In genomic region chr5:160270704-160271103, GRCh38 we compare ENCODE assay signal across 17 cellular contexts. TPM values are rescaled to one million over a fixed set of nuclear protein-coding genes. Genes with fewer than 3 reads are reported as not detected.
DNase-seq lines count a peak whose midpoint lies in the region; ATAC-seq and TF ChIP-seq lines count a peak whose summit lies in the region.
"Had no signal": no experiment of that assay in that cellular context is flagged by ENCODE, and none has a peak within 500 bp of the region (broad histone marks: within the 10 kb centered on the region; RNA-seq: fewer than 3 reads in every experiment).

No MANE protein-coding gene starts in this region.

- H3K27ac Mint-ChIP-seq in natural killer cell (peak overlapping the region; percentile 80 to 87), nephron progenitor cell (peak overlapping the region; percentile 99)
- peak overlapping the region in 1 of 2 donors; percentile 83 for H3K27ac Mint-ChIP-seq in natural killer cell treated with Interleukin-12 subunit alpha and Interleukin-12 subunit beta and Interleukin-15 and Interleukin-18, amount 100 ng/mL, for 72 hours
- no peak overlapping the region for H3K27ac Mint-ChIP-seq in activated naive CD4-positive, alpha-beta T cell treated with anti-CD3 and anti-CD28 coated beads for 36 hours
- no peak overlapping the region for H3K27ac Mint-ChIP-seq in activated T-cell treated with anti-CD3 and anti-CD28 coated beads, Interleukin-2, amount 50 U/mL, for 72 hours

- H3K9me3 Mint-ChIP-seq in natural killer cell (no peaks in the 10 kb centered on the region), nephron progenitor cell (no peaks in the 10 kb centered on the region)
- H3K9me3 Mint-ChIP-seq in natural killer cell treated with Interleukin-12 subunit alpha and Interleukin-12 subunit beta and Interleukin-15 and Interleukin-18, amount 100 ng/mL, for 72 hours = no peaks in the 10 kb centered on the region
- no peaks in the 10 kb centered on the region for H3K9me3 Mint-ChIP-seq in activated naive CD4-positive, alpha-beta T cell treated with anti-CD3 and anti-CD28 coated beads for 36 hours
- no peaks in the 10 kb centered on the region for H3K9me3 Mint-ChIP-seq in activated T-cell treated with anti-CD3 and anti-CD28 coated beads, Interleukin-2, amount 50 U/mL, for 72 hours
- H3K9me3 Mint-ChIP-seq: CD8-positive, alpha-beta memory T cell had no signal

- no peaks in the 10 kb centered on the region for H3K36me3 Mint-ChIP-seq in natural killer cell
- H3K36me3 Mint-ChIP-seq in natural killer cell treated with Interleukin-12 subunit alpha and Interleukin-12 subunit beta and Interleukin-15 and Interleukin-18, amount 100 ng/mL, for 72 hours = no peaks in the 10 kb centered on the region
- peaks cover 35% of the 10 kb centered on the region for H3K36me3 Mint-ChIP-seq in nephron progenitor cell (ENCODE audit: low read depth)
- H3K36me3 Mint-ChIP-seq in activated naive CD4-positive, alpha-beta T cell treated with anti-CD3 and anti-CD28 coated beads for 36 hours (ENCODE audit: low read depth) = no peaks in the 10 kb centered on the region
- no peaks in the 10 kb centered on the region for H3K36me3 Mint-ChIP-seq in activated T-cell treated with anti-CD3 and anti-CD28 coated beads, Interleukin-2, amount 50 U/mL, for 72 hours (ENCODE audit: insufficient read depth in 2 of 2)
- H3K36me3 Mint-ChIP-seq: CD8-positive, alpha-beta memory T cell had no signal

- CTCF ChIA-PET in activated naive CD4-positive, alpha-beta T cell treated with anti-CD3 and anti-CD28 coated beads for 36 hours (lab: Charles Lee) = no interaction called here

- peaks cover 59 to 62% of the 10 kb centered on the region in 2 donors for H3K4me1 Mint-ChIP-seq in natural killer cell
- H3K4me1 Mint-ChIP-seq in natural killer cell treated with Interleukin-12 subunit alpha and Interleukin-12 subunit beta and Interleukin-15 and Interleukin-18, amount 100 ng/mL, for 72 hours (ENCODE audit: low read depth in 2 of 2) = peaks cover 32 to 36% of the 10 kb centered on the region in 2 donors
- peaks cover 75% of the 10 kb centered on the region for H3K4me1 Mint-ChIP-seq in nephron progenitor cell
- peaks cover 4% of the 10 kb centered on the region for H3K4me1 Mint-ChIP-seq in activated naive CD4-positive, alpha-beta T cell treated with anti-CD3 and anti-CD28 coated beads for 36 hours (ENCODE audit: low read depth)
- H3K4me1 Mint-ChIP-seq in activated T-cell treated with anti-CD3 and anti-CD28 coated beads, Interleukin-2, amount 50 U/mL, for 72 hours (ENCODE audit: low read depth) = peaks cover 4% of the 10 kb centered on the region

- intact Hi-C loops in natural killer cell (cut with micrococcal nuclease) = loop anchor here (1.0 kb wide), 1 partner anchor 41 kb away; no protein-coding TSS in a partner anchor
- intact Hi-C loops in activated naive CD4-positive, alpha-beta T cell treated with anti-CD3 and anti-CD28 coated beads for 36 hours (cut with micrococcal nuclease) = no loop called here

- DNase-seq in natural killer cell (no peak), epithelial cell of esophagus (ENCODE audit: low read depth) (peak; percentile 82), nephron progenitor cell (no peak), A172 (ENCODE audit: low spot score) (no peak)
- DNase-seq in natural killer cell treated with Interleukin-12 subunit alpha and Interleukin-12 subunit beta and Interleukin-15 and Interleukin-18, amount 100 ng/mL, for 72 hours (ENCODE audit: low spot score) = no peak
- no peak for DNase-seq in activated naive CD4-positive, alpha-beta T cell treated with anti-CD3 and anti-CD28 coated beads for 36 hours
- no peak for DNase-seq in activated T-cell treated with anti-CD3 and anti-CD28 coated beads, Interleukin-2, amount 50 U/mL, for 72 hours
- DNase-seq: activated CD8-positive, alpha-beta memory T cell treated with anti-CD3 and anti-CD28 coated beads for 24 hours; activated effector memory CD4-positive, alpha-beta T cell treated with Interleukin-2 at 50 U/mL for 16 hours; amniotic stem cell; CD8-positive, alpha-beta memory T cell; EL; T-helper 1 cell had no signal

- ATAC-seq in natural killer cell = no peak
- ATAC-seq in natural killer cell treated with Interleukin-12 subunit alpha and Interleukin-12 subunit beta and Interleukin-15 and Interleukin-18, amount 100 ng/mL, for 72 hours = no peak
- ATAC-seq in HG02642 (IDR thresholded peaks at IDR 0.05; ENCODE audit: poor library complexity, unreplicated experiment) = no peak
- ATAC-seq in activated T-cell treated with anti-CD3 and anti-CD28 coated beads, Interleukin-2, amount 50 U/mL, for 72 hours (replicated peaks in 1 of 2) = no peak

- H3K27me3 Mint-ChIP-seq in natural killer cell (ENCODE audit: low read depth in 2 of 2) (no peaks in the 10 kb centered on the region), nephron progenitor cell (ENCODE audit: low read depth, poor library complexity) (no peaks in the 10 kb centered on the region)
- H3K27me3 Mint-ChIP-seq in natural killer cell treated with Interleukin-12 subunit alpha and Interleukin-12 subunit beta and Interleukin-15 and Interleukin-18, amount 100 ng/mL, for 72 hours = no peaks in the 10 kb centered on the region
- H3K27me3 Mint-ChIP-seq in activated naive CD4-positive, alpha-beta T cell treated with anti-CD3 and anti-CD28 coated beads for 36 hours (ENCODE audit: low read depth) = no peaks in the 10 kb centered on the region
- H3K27me3 Mint-ChIP-seq in activated T-cell treated with anti-CD3 and anti-CD28 coated beads, Interleukin-2, amount 50 U/mL, for 72 hours (ENCODE audit: low read depth) = no peaks in the 10 kb centered on the region

- no peak overlapping the region for H3K4me3 ChIP-seq in epithelial cell of esophagus (ENCODE audit: low read length)

- H3K4me3 Mint-ChIP-seq in natural killer cell = no peak overlapping the region
- H3K4me3 Mint-ChIP-seq in natural killer cell treated with Interleukin-12 subunit alpha and Interleukin-12 subunit beta and Interleukin-15 and Interleukin-18, amount 100 ng/mL, for 72 hours = no peak overlapping the region
- H3K4me3 Mint-ChIP-seq in nephron progenitor cell = peak overlapping the region; percentile 65
- no peak overlapping the region for H3K4me3 Mint-ChIP-seq in activated naive CD4-positive, alpha-beta T cell treated with anti-CD3 and anti-CD28 coated beads for 36 hours
- H3K4me3 Mint-ChIP-seq in activated T-cell treated with anti-CD3 and anti-CD28 coated beads, Interleukin-2, amount 50 U/mL, for 72 hours = no peak overlapping the region
- H3K4me3 Mint-ChIP-seq: CD8-positive, alpha-beta memory T cell had no signal

- TF ChIP-seq CTCF in natural killer cell (IDR thresholded peaks at IDR 0.05) (no peak), epithelial cell of esophagus (IDR thresholded peaks at IDR 0.05; ENCODE audit: insufficient read depth, low read depth, low read length, missing control alignments) (no peak), nephron progenitor cell (IDR thresholded peaks at IDR 0.05) (no peak)

RNA-seq across cellular contexts. Expression of gene FABP6, which starts 41.4 kb away (rescaled TPM):
- not detected for total RNA-seq in natural killer cell
- total RNA-seq in natural killer cell treated with Interleukin-12 subunit alpha and Interleukin-12 subunit beta and Interleukin-15 and Interleukin-18, amount 100 ng/mL, for 72 hours = not detected
- total RNA-seq in activated naive CD4-positive, alpha-beta T cell treated with anti-CD3 and anti-CD28 coated beads for 36 hours = not detected
- total RNA-seq in A172 (2014; rRNA removed; shearing (Covaris generic)) = 0.17 and 1.5 TPM in 2 replicates
- total RNA-seq in activated T-cell treated with anti-CD3 and anti-CD28 coated beads, Interleukin-2, amount 50 U/mL, for 72 hours = not detected
- total RNA-seq: CD8-positive, alpha-beta memory T cell; mononuclear cell; osteoblast; skeletal muscle tissue had no signal

RNA-seq across cellular contexts. Expression of gene CCNJL, which starts 41.7 kb away (rescaled TPM):
- total RNA-seq in natural killer cell = 10 to 100 TPM; 19.9 to 32.1 (median 20.7) TPM
- 10 to 100 TPM in 1 of 2 donors, 1 to 10 TPM in 1; 5.6 to 20.1 TPM for total RNA-seq in natural killer cell treated with Interleukin-12 subunit alpha and Interleukin-12 subunit beta and Interleukin-15 and Interleukin-18, amount 100 ng/mL, for 72 hours
- total RNA-seq in activated naive CD4-positive, alpha-beta T cell treated with anti-CD3 and anti-CD28 coated beads for 36 hours = not detected
- total RNA-seq in A172 (2014; rRNA removed; shearing (Covaris generic)) = 10.5 and 15.2 TPM in 2 replicates
- not detected for total RNA-seq in activated T-cell treated with anti-CD3 and anti-CD28 coated beads, Interleukin-2, amount 50 U/mL, for 72 hours
- total RNA-seq: CD8-positive, alpha-beta memory T cell had no signal

Comparison
In these comparisons a context has a peak if more than half of its experiments do, and no peak if none do; other contexts are left out.
1. H3K27ac Mint-ChIP-seq: peak in natural killer cell (2 of 2) and nephron progenitor cell (single experiment); none in activated naive CD4-positive, alpha-beta T cell treated with anti-CD3 and anti-CD28 coated beads for 36 hours (single experiment) and activated T-cell treated with anti-CD3 and anti-CD28 coated beads, Interleukin-2, amount 50 U/mL, for 72 hours (single experiment).
2. RNA of gene CCNJL, which starts 41.7 kb away (total RNA-seq): 19.9 to 32.1 TPM in natural killer cell, 5.6 to 20.1 TPM in natural killer cell treated with Interleukin-12 subunit alpha and Interleukin-12 subunit beta and Interleukin-15 and Interleukin-18, amount 100 ng/mL, for 72 hours and 10.5 to 15.2 TPM in A172; not detected in activated T-cell treated with anti-CD3 and anti-CD28 coated beads, Interleukin-2, amount 50 U/mL, for 72 hours and not detected in activated naive CD4-positive, alpha-beta T cell treated with anti-CD3 and anti-CD28 coated beads for 36 hours; every median in the first group is over 4 times any median in the second.